Comparison of ENCODE assay signal across 12 cellular contexts in genomic region chrX:40262641-40263560, GRCh38.
DNase-seq lines count a peak whose midpoint lies in the region; ATAC-seq and TF ChIP-seq lines count a peak whose summit lies in the region.
"Had no signal": no experiment of that assay in that cellular context is flagged by ENCODE, and none has a peak within 500 bp of the region (broad histone marks: within the 10 kb centered on the region; RNA-seq: fewer than 3 reads in every experiment).

No MANE protein-coding gene starts in this region.

- peak overlapping the region; percentile 38 for H2BK5ac ChIP-seq in mesenchymal stem cell (ENCODE audit: low read depth, low read length, poor library complexity, severe bottlenecking)

- no peaks in the 10 kb centered on the region for H3K36me3 ChIP-seq in mesenchymal stem cell (ENCODE audit: control insufficient read depth in 1 of 2, insufficient read depth in 2 of 2, low read depth in 1 of 2, low read length in 2 of 2)
- H3K36me3 ChIP-seq: right lobe of liver had no signal

- no peak overlapping the region for H3K23ac ChIP-seq in mesenchymal stem cell (ENCODE audit: low read length in 2 of 2)

- H2AFZ ChIP-seq in mesenchymal stem cell (ENCODE audit: low read depth, low read length) = no peak overlapping the region

- no peaks in the 10 kb centered on the region for H3K79me1 ChIP-seq in mesenchymal stem cell (replicated peaks; ENCODE audit: low read length, poor library complexity, severe bottlenecking)

- H3K9me3 ChIP-seq in AG04450 (ENCODE audit: control insufficient read depth, insufficient read depth, low read length) (no peaks in the 10 kb centered on the region), mesenchymal stem cell (ENCODE audit: control insufficient read depth, low read length) (no peaks in the 10 kb centered on the region)
- H3K9me3 ChIP-seq: right lobe of liver had no signal

- no peak overlapping the region for H3K4me3 ChIP-seq in AG04450 (ENCODE audit: low read depth, low read length)
- H3K4me3 ChIP-seq in epithelial cell of esophagus (ENCODE audit: low read length) = no peak overlapping the region
- no peak overlapping the region for H3K4me3 ChIP-seq in mesenchymal stem cell (ENCODE audit: insufficient read depth in 1 of 2, low read depth in 1 of 2, low read length in 2 of 2)
- H3K4me3 ChIP-seq: right lobe of liver had no signal

- no peak overlapping the region for H3K4me3 Mint-ChIP-seq in natural killer cell
- H3K4me3 Mint-ChIP-seq: CD14-positive monocyte had no signal

- H3K27me3 ChIP-seq in AG04450 (ENCODE audit: control insufficient read depth, insufficient read depth, low read length) = no peaks in the 10 kb centered on the region
- H3K27me3 ChIP-seq in mesenchymal stem cell (ENCODE audit: control insufficient read depth in 1 of 2, insufficient read depth in 1 of 2, low read length in 2 of 2) = peaks cover 0 to 28% of the 10 kb centered on the region in 2 experiments
- H3K27me3 ChIP-seq: right lobe of liver had no signal

- H3K18ac ChIP-seq in mesenchymal stem cell (ENCODE audit: low read depth in 1 of 2, low read length in 2 of 2) = peak overlapping the region; percentile 62 to 78

- no peak overlapping the region for H2BK15ac ChIP-seq in mesenchymal stem cell (ENCODE audit: low read depth, poor library complexity, severe bottlenecking)

- H2BK12ac ChIP-seq in mesenchymal stem cell (ENCODE audit: low read length in 2 of 2) = peak overlapping the region; percentile 18 to 88

- H3K4me1 Mint-ChIP-seq in natural killer cell = peaks cover 0 to 10% of the 10 kb centered on the region in 2 donors

- no peaks in the 10 kb centered on the region for H3K36me3 Mint-ChIP-seq in natural killer cell
- H3K36me3 Mint-ChIP-seq: CD14-positive monocyte had no signal

- POLR2A ChIA-PET in AG04450 (lab: Yijun Ruan, JAX) = no interaction called here

- H3K27me3 Mint-ChIP-seq in natural killer cell (ENCODE audit: low read depth in 2 of 2) = no peaks in the 10 kb centered on the region

- no peaks in the 10 kb centered on the region for H3K9me3 Mint-ChIP-seq in natural killer cell

- H4K91ac ChIP-seq in mesenchymal stem cell (ENCODE audit: low read length) = peak overlapping the region; percentile 93

- peak overlapping the region in 1 of 2 experiments; percentile 51 for H3K4ac ChIP-seq in mesenchymal stem cell (ENCODE audit: low read depth in 1 of 2, low read length in 2 of 2)

- H4K8ac ChIP-seq in mesenchymal stem cell (ENCODE audit: low read length) = peak overlapping the region; percentile 41

- CTCF ChIA-PET in AG04450 (lab: Charles Lee) = no interaction called here

- H3K4me2 ChIP-seq in mesenchymal stem cell (ENCODE audit: low read length, poor library complexity, severe bottlenecking) = no peak overlapping the region

- peak overlapping the region; percentile 52 for H3K27ac ChIP-seq in AG04450 (ENCODE audit: low read depth, low read length)
- peak overlapping the region; percentile 49 for H3K27ac ChIP-seq in mesenchymal stem cell (ENCODE audit: low read length, poor library complexity, severe bottlenecking)
- H3K27ac ChIP-seq: right lobe of liver had no signal

- TF ChIP-seq CTCF in AG04450 (IDR thresholded peaks at IDR 0.05; ENCODE audit: low read depth, low read length) (no peak), epithelial cell of esophagus (IDR thresholded peaks at IDR 0.05; ENCODE audit: insufficient read depth, low read depth, low read length, missing control alignments) (no peak), natural killer cell (IDR thresholded peaks at IDR 0.05) (no peak)

- H3K4me1 ChIP-seq in mesenchymal stem cell (ENCODE audit: control insufficient read depth, insufficient read depth, low read depth, low read length) = peaks cover 13% of the 10 kb centered on the region
- H3K4me1 ChIP-seq: right lobe of liver had no signal

- peak overlapping the region; percentile 19 for H2BK120ac ChIP-seq in mesenchymal stem cell (ENCODE audit: low read depth, low read length)

- no peak for DNase-seq in AG04450 (ENCODE audit: low read depth, low spot score)
- peak; percentile 45 for DNase-seq in LoVo (ENCODE audit: low spot score)
- DNase-seq in epithelial cell of esophagus (ENCODE audit: low read depth) = peak; percentile 48
- peak; percentile 83 for DNase-seq in mesenchymal stem cell
- DNase-seq in hippocampal formation (lab: John Stamatoyannopoulos, UW) = no peak
- DNase-seq in NCI-H2227 (lab: John Stamatoyannopoulos, UW; ENCODE audit: unreplicated experiment) = no peak
- no peak for DNase-seq in natural killer cell
- DNase-seq: activated CD4-positive, alpha-beta T cell treated with anti-CD3 and anti-CD28 coated beads, Interleukin-2, amount 50 U/mL, for 1 hour; stimulated activated naive CD4-positive, alpha-beta T cell had no signal

- no peak overlapping the region for H3K27ac Mint-ChIP-seq in natural killer cell
- H3K27ac Mint-ChIP-seq: CD14-positive monocyte had no signal

- ATAC-seq in natural killer cell (no peak), HG03442 (IDR thresholded peaks at IDR 0.05; ENCODE audit: unreplicated experiment) (no peak)

- no peak overlapping the region for H3K14ac ChIP-seq in mesenchymal stem cell (ENCODE audit: low read length in 2 of 2)

- no peak overlapping the region for H3K9ac ChIP-seq in mesenchymal stem cell (ENCODE audit: low read length)

- no peak overlapping the region for H2AK5ac ChIP-seq in mesenchymal stem cell (ENCODE audit: low read length, severe bottlenecking)

- 44% methylated on average over 7 of the region's 10 CpGs for WGBS in mesenchymal stem cell

- intact Hi-C loops in natural killer cell (cut with micrococcal nuclease) = no loop called here

Comparison
In these comparisons a context has a peak if more than half of its experiments do, and no peak if none do; other contexts are left out.
1. DNase-seq: peak in LoVo (single experiment), epithelial cell of esophagus (single experiment) and mesenchymal stem cell (single experiment); none in AG04450 (single experiment), hippocampal formation (0 of 2), NCI-H2227 (single experiment) and natural killer cell (single experiment).